Comparison of ENCODE assay signal across 1 cellular context in the genomic region with DNA sequence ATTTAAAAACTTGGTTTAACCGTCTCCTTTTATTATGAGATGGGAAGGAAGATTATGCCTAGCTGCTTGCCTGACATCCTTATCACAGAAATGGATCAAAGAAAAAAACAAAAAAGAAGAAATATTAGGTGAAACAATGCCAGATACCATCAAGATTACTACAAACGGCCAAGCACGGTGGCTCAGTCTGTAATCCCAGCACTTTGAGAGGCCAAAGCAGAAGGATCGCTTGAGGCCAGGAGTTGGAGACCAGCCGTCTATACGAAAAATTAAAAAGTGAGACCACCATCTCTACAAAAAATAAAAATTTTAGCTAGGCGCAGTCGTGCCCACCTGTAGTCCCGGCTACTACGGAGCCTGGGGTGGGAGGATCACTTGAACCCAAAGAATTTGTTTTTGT.
TF ChIP-seq lines count a peak whose summit lies in the region.

No MANE protein-coding gene starts in this region.

TF ChIP-seq in WTC11, 78 proteins besides CTCF, POLR2A, EP300 and RAD21 (continued from another document):
- TF ChIP-seq, protein P1, sequence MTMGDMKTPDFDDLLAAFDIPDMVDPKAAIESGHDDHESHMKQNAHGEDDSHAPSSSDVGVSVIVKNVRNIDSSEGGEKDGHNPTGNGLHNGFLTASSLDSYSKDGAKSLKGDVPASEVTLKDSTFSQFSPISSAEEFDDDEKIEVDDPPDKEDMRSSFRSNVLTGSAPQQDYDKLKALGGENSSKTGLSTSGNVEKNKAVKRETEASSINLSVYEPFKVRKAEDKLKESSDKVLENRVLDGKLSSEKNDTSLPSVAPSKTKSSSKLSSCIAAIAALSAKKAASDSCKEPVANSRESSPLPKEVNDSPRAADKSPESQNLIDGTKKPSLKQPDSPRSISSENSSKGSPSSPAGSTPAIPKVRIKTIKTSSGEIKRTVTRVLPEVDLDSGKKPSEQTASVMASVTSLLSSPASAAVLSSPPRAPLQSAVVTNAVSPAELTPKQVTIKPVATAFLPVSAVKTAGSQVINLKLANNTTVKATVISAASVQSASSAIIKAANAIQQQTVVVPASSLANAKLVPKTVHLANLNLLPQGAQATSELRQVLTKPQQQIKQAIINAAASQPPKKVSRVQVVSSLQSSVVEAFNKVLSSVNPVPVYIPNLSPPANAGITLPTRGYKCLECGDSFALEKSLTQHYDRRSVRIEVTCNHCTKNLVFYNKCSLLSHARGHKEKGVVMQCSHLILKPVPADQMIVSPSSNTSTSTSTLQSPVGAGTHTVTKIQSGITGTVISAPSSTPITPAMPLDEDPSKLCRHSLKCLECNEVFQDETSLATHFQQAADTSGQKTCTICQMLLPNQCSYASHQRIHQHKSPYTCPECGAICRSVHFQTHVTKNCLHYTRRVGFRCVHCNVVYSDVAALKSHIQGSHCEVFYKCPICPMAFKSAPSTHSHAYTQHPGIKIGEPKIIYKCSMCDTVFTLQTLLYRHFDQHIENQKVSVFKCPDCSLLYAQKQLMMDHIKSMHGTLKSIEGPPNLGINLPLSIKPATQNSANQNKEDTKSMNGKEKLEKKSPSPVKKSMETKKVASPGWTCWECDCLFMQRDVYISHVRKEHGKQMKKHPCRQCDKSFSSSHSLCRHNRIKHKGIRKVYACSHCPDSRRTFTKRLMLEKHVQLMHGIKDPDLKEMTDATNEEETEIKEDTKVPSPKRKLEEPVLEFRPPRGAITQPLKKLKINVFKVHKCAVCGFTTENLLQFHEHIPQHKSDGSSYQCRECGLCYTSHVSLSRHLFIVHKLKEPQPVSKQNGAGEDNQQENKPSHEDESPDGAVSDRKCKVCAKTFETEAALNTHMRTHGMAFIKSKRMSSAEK (CRISPR knock-in tag; IDR thresholded peaks at IDR 0.05; ENCODE audit: borderline replicate concordance): no peak
- TF ChIP-seq ZBTB21 (CRISPR knock-in tag; IDR thresholded peaks at IDR 0.05; ENCODE audit: borderline replicate concordance) (no peak), JAZF1 (CRISPR knock-in tag; IDR thresholded peaks at IDR 0.05) (no peak)
